ENCODE assay signal across 10 cellular contexts in genomic region chr3:13078158-13078905, GRCh38. TPM values are rescaled to one million over a fixed set of nuclear protein-coding genes. Genes with fewer than 3 reads are reported as not detected.
A peak's percentile ranks its signal among the peaks of the same experiment; 100 is the strongest.
DNase-seq lines count a peak whose midpoint lies in the region; ATAC-seq and TF ChIP-seq lines count a peak whose summit lies in the region.
"Had no signal": no experiment of that assay in that cellular context is flagged by ENCODE, and none has a peak within 500 bp of the region (broad histone marks: within the 10 kb centered on the region; RNA-seq: fewer than 3 reads in every experiment).

No MANE protein-coding gene starts in this region.

- peak overlapping the region in 1 of 2 donors; percentile 67 for H3K27ac Mint-ChIP-seq in natural killer cell
- no peak overlapping the region for H3K27ac Mint-ChIP-seq in activated T-helper 2 cell treated with anti-CD3 and anti-CD28 coated beads, Interferon-gamma antibody, Interleukin-2, Interleukin-4, amounts not matched to agents 10 μg/mL and 5 μg/mL and 100 μg/mL, durations not matched to agents 14 hours and 24 hours and 36 hours

- intact Hi-C loops in natural killer cell (cut with micrococcal nuclease) = no loop called here
- intact Hi-C loops in activated T-helper 2 cell treated with anti-CD3 and anti-CD28 coated beads, Interferon-gamma antibody, Interleukin-2, Interleukin-4, amounts not matched to agents 10 μg/mL and 5 μg/mL and 100 μg/mL, durations not matched to agents 14 hours and 24 hours and 36 hours (cut with micrococcal nuclease) = no loop called here

- no peaks in the 10 kb centered on the region for H3K9me3 Mint-ChIP-seq in natural killer cell
- no peaks in the 10 kb centered on the region for H3K9me3 Mint-ChIP-seq in activated T-helper 2 cell treated with anti-CD3 and anti-CD28 coated beads, Interferon-gamma antibody, Interleukin-2, Interleukin-4, amounts not matched to agents 10 μg/mL and 5 μg/mL and 100 μg/mL, durations not matched to agents 14 hours and 24 hours and 36 hours

- no peak for TF ChIP-seq CTCF in natural killer cell (IDR thresholded peaks at IDR 0.05)
- no peak for TF ChIP-seq CTCF in GM10266 (IDR thresholded peaks at IDR 0.05; ENCODE audit: control insufficient read depth, insufficient read depth, low read depth, missing control alignments)

- H3K27me3 Mint-ChIP-seq in natural killer cell (ENCODE audit: low read depth in 2 of 2) = peaks cover 0 to 7% of the 10 kb centered on the region in 2 donors
- H3K27me3 Mint-ChIP-seq in activated T-helper 2 cell treated with anti-CD3 and anti-CD28 coated beads, Interferon-gamma antibody, Interleukin-2, Interleukin-4, amounts not matched to agents 10 μg/mL and 5 μg/mL and 100 μg/mL, durations not matched to agents 14 hours and 24 hours and 36 hours (ENCODE audit: low read depth) = peaks cover 36% of the 10 kb centered on the region

- H3K4me1 Mint-ChIP-seq in natural killer cell = peaks cover 21 to 29% of the 10 kb centered on the region in 2 donors
- H3K4me1 Mint-ChIP-seq in activated T-helper 2 cell treated with anti-CD3 and anti-CD28 coated beads, Interferon-gamma antibody, Interleukin-2, Interleukin-4, amounts not matched to agents 10 μg/mL and 5 μg/mL and 100 μg/mL, durations not matched to agents 14 hours and 24 hours and 36 hours (ENCODE audit: low read depth) = peaks cover 11% of the 10 kb centered on the region

- no peak overlapping the region for H3K4me3 Mint-ChIP-seq in natural killer cell
- H3K4me3 Mint-ChIP-seq in activated T-helper 2 cell treated with anti-CD3 and anti-CD28 coated beads, Interferon-gamma antibody, Interleukin-2, Interleukin-4, amounts not matched to agents 10 μg/mL and 5 μg/mL and 100 μg/mL, durations not matched to agents 14 hours and 24 hours and 36 hours (ENCODE audit: low read depth) = no peak overlapping the region

- peak; percentile 42 for DNase-seq in DMS53 treated with DMSO at 0.1 percent for 48 hours (lab: John Stamatoyannopoulos, UW; ENCODE audit: unreplicated experiment)
- DNase-seq in NCI-H1092 (lab: John Stamatoyannopoulos, UW) = peak; percentile 90
- peak; percentile 68 for DNase-seq in SHP77 treated with DMSO at 0.1 percent for 48 hours (lab: John Stamatoyannopoulos, UW)
- no peak for DNase-seq in natural killer cell
- DNase-seq in middle frontal gyrus (ENCODE audit: extremely low spot score, low spot score) = no peak
- DNase-seq in activated T-helper 2 cell treated with anti-CD3 and anti-CD28 coated beads, Interferon-gamma antibody, Interleukin-2, Interleukin-4, amounts not matched to agents 10 μg/mL and 5 μg/mL and 100 μg/mL, durations not matched to agents 14 hours and 24 hours and 36 hours (ENCODE audit: low spot score) = no peak
- no peak for DNase-seq in GM10266 (ENCODE audit: extremely low spot score)
- DNase-seq: erythroblast; mammary epithelial cell; stimulated activated CD4-positive, alpha-beta T cell treated with anti-CD3 and anti-CD28 coated beads, Interleukin-2, amount 100 ng/mL, for 48 hours had no signal

- H3K36me3 Mint-ChIP-seq in natural killer cell = no peaks in the 10 kb centered on the region
- no peaks in the 10 kb centered on the region for H3K36me3 Mint-ChIP-seq in activated T-helper 2 cell treated with anti-CD3 and anti-CD28 coated beads, Interferon-gamma antibody, Interleukin-2, Interleukin-4, amounts not matched to agents 10 μg/mL and 5 μg/mL and 100 μg/mL, durations not matched to agents 14 hours and 24 hours and 36 hours (ENCODE audit: low read depth)

- peak in 2 of 3 donors; percentile 6 to 31 for ATAC-seq in natural killer cell

RNA-seq across cellular contexts. Expression of gene IQSEC1, which starts 5.1 kb away (rescaled TPM):
- total RNA-seq in natural killer cell = 100 to 1,000 TPM; 124 to 189 (median 138) TPM
- total RNA-seq in activated T-helper 2 cell treated with anti-CD3 and anti-CD28 coated beads, Interferon-gamma antibody, Interleukin-2, Interleukin-4, amounts not matched to agents 10 μg/mL and 5 μg/mL and 100 μg/mL, durations not matched to agents 14 hours and 24 hours and 36 hours = 28.1 and 31.2 TPM in 2 replicates

Comparison
In these comparisons a context has a peak if more than half of its experiments do, and no peak if none do; other contexts are left out.
1. DNase-seq: peak in DMS53 treated with DMSO at 0.1 percent for 48 hours (single experiment), NCI-H1092 (single experiment) and SHP77 treated with DMSO at 0.1 percent for 48 hours (single experiment); none in natural killer cell (single experiment), middle frontal gyrus (single experiment), activated T-helper 2 cell treated with anti-CD3 and anti-CD28 coated beads, Interferon-gamma antibody, Interleukin-2, Interleukin-4, amounts not matched to agents 10 μg/mL and 5 μg/mL and 100 μg/mL, durations not matched to agents 14 hours and 24 hours and 36 hours (single experiment) and GM10266 (single experiment).